In genomic region chr7:16398211-16399017, GRCh38 we compare ENCODE assay signal across 15 cellular contexts. TPM values are rescaled to one million over a fixed set of nuclear protein-coding genes. Genes with fewer than 3 reads are reported as not detected.
A peak's percentile ranks its signal among the peaks of the same experiment; 100 is the strongest.
DNase-seq lines count a peak whose midpoint lies in the region; ATAC-seq, FAIRE-seq and TF ChIP-seq lines count a peak whose summit lies in the region.
"Had no signal": no experiment of that assay in that cellular context is flagged by ENCODE, and none has a peak within 500 bp of the region (broad histone marks: within the 10 kb centered on the region; RNA-seq: fewer than 3 reads in every experiment).

No MANE protein-coding gene starts in this region.

- BruUV-seq in GM12878 (replicated peaks; lab: Mats Ljungman, UMichigan), result no TSS peak

- H3K36me3 Mint-ChIP-seq in natural killer cell treated with Interleukin-12 subunit alpha and Interleukin-12 subunit beta and Interleukin-15 and Interleukin-18, amount 100 ng/mL, for 72 hours, result peaks cover 31% of the 10 kb centered on the region

- H3K9ac ChIP-seq in HUES6 (ENCODE audit: low read length) (no peak overlapping the region), GM12878 (ENCODE audit: control insufficient read depth, insufficient read depth, low read length) (no peak overlapping the region), iPS-20b (ENCODE audit: low read depth, low read length) (no peak overlapping the region)

- TF ChIP-seq RAD21 in A549 (conservative IDR thresholded peaks at IDR 0.05 in 1 of 2, IDR thresholded peaks at IDR 0.05 in 1 of 2), result no peak
- TF ChIP-seq RAD21 in GM12878 (IDR thresholded peaks at IDR 0.05; ENCODE audit: insufficient read depth, low read depth, low read length), result no peak

- no peaks in the 10 kb centered on the region for H3K79me2 ChIP-seq in GM12878 (ENCODE audit: control insufficient read depth, insufficient read depth, low read length)

- peaks cover 17% of the 10 kb centered on the region for H3K36me3 ChIP-seq in HUES6 (ENCODE audit: control insufficient read depth, insufficient read depth, low read length)
- no peaks in the 10 kb centered on the region for H3K36me3 ChIP-seq in GM12878 (ENCODE audit: control insufficient read depth in 2 of 2, insufficient read depth in 2 of 2, low read length in 1 of 2)
- H3K36me3 ChIP-seq in iPS-20b (ENCODE audit: insufficient read depth, low read depth, low read length), result peaks cover 4% of the 10 kb centered on the region; the same call in 1 of the 2 replicates

- H3K27me3 ChIP-seq in HUES6 (ENCODE audit: control insufficient read depth, insufficient read depth, low read length), result no peaks in the 10 kb centered on the region
- H3K27me3 ChIP-seq in GM12878 (replicated peaks in 1 of 2; ENCODE audit: control insufficient read depth in 2 of 2, insufficient read depth in 2 of 2, low read length in 1 of 2), result no peaks in the 10 kb centered on the region
- no peaks in the 10 kb centered on the region for H3K27me3 ChIP-seq in iPS-20b (ENCODE audit: insufficient read depth, low read length)

- ATAC-seq in A549 (no peak), GM12878 (no peak), HG03469 (IDR thresholded peaks at IDR 0.05; ENCODE audit: unreplicated experiment) (no peak)
- no peak for ATAC-seq in natural killer cell treated with Interleukin-12 subunit alpha and Interleukin-12 subunit beta and Interleukin-15 and Interleukin-18, amount 100 ng/mL, for 72 hours
- no peak for ATAC-seq in activated CD4-positive, CD25-positive, alpha-beta regulatory T cell treated with anti-CD3 and anti-CD28 coated beads, Interleukin-2, amount 50 U/mL, for 24 hours

- no peak overlapping the region for H3K27ac ChIP-seq in A549
- no peak overlapping the region for H3K27ac ChIP-seq in HUES6 (ENCODE audit: low read depth, low read length)
- H3K27ac ChIP-seq in GM12878 (ENCODE audit: control insufficient read depth, insufficient read depth), result no peak overlapping the region
- H3K27ac ChIP-seq in iPS-20b (ENCODE audit: low read length), result no peak overlapping the region

- CTCF ChIA-PET in A549 (lab: Yijun Ruan, JAX), result no interaction called here
- CTCF ChIA-PET in GM12878 (lab: Yijun Ruan, JAX), result no interaction called here

- no peak overlapping the region for H2AFZ ChIP-seq in GM12878 (ENCODE audit: control insufficient read depth, low read depth, low read length)

- intact Hi-C loops in GM12878 (cut with micrococcal nuclease; ENCODE audit: unreplicated experiment), result no loop called here

- POLR2A ChIA-PET in A549 (lab: Yijun Ruan, JAX), result no interaction called here
- POLR2A ChIA-PET in GM12878 (lab: Charles Lee), result no interaction called here

- H3K4me1 ChIP-seq in A549 (no peaks in the 10 kb centered on the region), HUES6 (ENCODE audit: control insufficient read depth, insufficient read depth, low read length) (no peaks in the 10 kb centered on the region), GM12878 (ENCODE audit: control insufficient read depth, insufficient read depth, low read length) (no peaks in the 10 kb centered on the region), iPS-20b (ENCODE audit: insufficient read depth, low read length) (no peaks in the 10 kb centered on the region)

- no peak; the same call in 1 of the 2 replicates for TF ChIP-seq POLR2A in A549 (IDR thresholded peaks at IDR 0.05; ENCODE audit: low read length)
- no peak for TF ChIP-seq POLR2A in GM12878 (IDR thresholded peaks at IDR 0.05; ENCODE audit: low read depth, low read length)

- H3K27me3 Mint-ChIP-seq in natural killer cell treated with Interleukin-12 subunit alpha and Interleukin-12 subunit beta and Interleukin-15 and Interleukin-18, amount 100 ng/mL, for 72 hours, result no peaks in the 10 kb centered on the region
- H3K27me3 Mint-ChIP-seq: IgD-negative memory B cell had no signal

- H3K4me3 ChIP-seq in A549 (no peak overlapping the region), HUES6 (ENCODE audit: low read depth, low read length) (peak overlapping the region; percentile 5; the same call in 1 of the 2 replicates), GM12878 (no peak overlapping the region), iPS-20b (ENCODE audit: low read length) (peak overlapping the region; percentile 33)

- peaks cover 54% of the 10 kb centered on the region for H3K9me3 ChIP-seq in A549
- H3K9me3 ChIP-seq in HUES6 (ENCODE audit: control insufficient read depth, insufficient read depth, low read depth, low read length), result peaks cover 48% of the 10 kb centered on the region
- H3K9me3 ChIP-seq in GM12878 (replicated peaks; ENCODE audit: control insufficient read depth, insufficient read depth, low read length), result peaks cover 27% of the 10 kb centered on the region
- H3K9me3 ChIP-seq in iPS-20b (ENCODE audit: insufficient read depth, low read depth, low read length), result peaks cover 77% of the 10 kb centered on the region

- H3K4me2 ChIP-seq in A549 (no peak overlapping the region), GM12878 (ENCODE audit: control insufficient read depth, insufficient read depth) (no peak overlapping the region)

- in situ Hi-C loops in GM12878 (cut with MboI), result no loop called here

- H3K9me3 Mint-ChIP-seq in natural killer cell treated with Interleukin-12 subunit alpha and Interleukin-12 subunit beta and Interleukin-15 and Interleukin-18, amount 100 ng/mL, for 72 hours, result peaks cover 19% of the 10 kb centered on the region

- no peaks in the 10 kb centered on the region for H4K20me1 ChIP-seq in GM12878 (ENCODE audit: control insufficient read depth, insufficient read depth)

- SMC1A ChIA-PET in GM12878 (lab: Charles Lee; ENCODE audit: uncharacterized antibody, unreplicated experiment), result no interaction called here

- H3K4me3 Mint-ChIP-seq in natural killer cell treated with Interleukin-12 subunit alpha and Interleukin-12 subunit beta and Interleukin-15 and Interleukin-18, amount 100 ng/mL, for 72 hours, result no peak overlapping the region
- H3K4me3 Mint-ChIP-seq: IgD-negative memory B cell had no signal

- RAD21 ChIA-PET in GM12878 (lab: Charles Lee; ENCODE audit: unreplicated experiment), result no interaction called here

- DNase-seq in A549 (ENCODE audit: low read depth in 1 of 2, low spot score in 1 of 2), result peak in 1 of 2 experiments; percentile 15
- DNase-seq in GM12878 (ENCODE audit: low read depth, low spot score), result no peak
- no peak for DNase-seq in natural killer cell treated with Interleukin-12 subunit alpha and Interleukin-12 subunit beta and Interleukin-15 and Interleukin-18, amount 100 ng/mL, for 72 hours (ENCODE audit: low spot score)
- DNase-seq in HCEC 1CT, result no peak
- DNase-seq: C1 segment of cervical spinal cord, NCI-H1417, NCI-H1930, NCI-H524, SHP77 had no signal

- WGBS in A549 (ENCODE audit: missing lambda C conversion rate), result 66% methylated on average over 44 of the region's 44 CpGs
- 77% methylated on average over 44 of the region's 44 CpGs for WGBS in GM12878 (ENCODE audit: insufficient coverage, insufficient replicate concordance, low lambda C conversion rate, missing lambda C conversion rate)

- no peak overlapping the region for H3K27ac Mint-ChIP-seq in natural killer cell treated with Interleukin-12 subunit alpha and Interleukin-12 subunit beta and Interleukin-15 and Interleukin-18, amount 100 ng/mL, for 72 hours
- H3K27ac Mint-ChIP-seq: IgD-negative memory B cell had no signal

- TF ChIP-seq CTCF in A549 (IDR thresholded peaks at IDR 0.05) (no peak), GM12878 (IDR thresholded peaks at IDR 0.05 in 2 of 3, conservative IDR thresholded peaks at IDR 0.05 in 1 of 3; ENCODE audit: control insufficient read depth in 2 of 3, extremely low read depth in 1 of 3, insufficient read depth in 1 of 3, low read depth in 3 of 3, low read length in 3 of 3) (no peak)

- TF ChIP-seq EP300 in A549 (IDR thresholded peaks at IDR 0.05), result no peak
- TF ChIP-seq EP300 in GM12878 (IDR thresholded peaks at IDR 0.05; ENCODE audit: borderline replicate concordance in 1 of 2, control insufficient read depth in 1 of 2, low read depth in 2 of 2, low read length in 2 of 2), result no peak

- H3K4me1 Mint-ChIP-seq in natural killer cell treated with Interleukin-12 subunit alpha and Interleukin-12 subunit beta and Interleukin-15 and Interleukin-18, amount 100 ng/mL, for 72 hours (ENCODE audit: low read depth in 2 of 2), result peaks cover 7 to 16% of the 10 kb centered on the region in 2 donors

- FAIRE-seq in A549 (lab: Jason Lieb, UNC) (no peak), GM12878 (lab: Jason Lieb, UNC) (no peak)
- FAIRE-seq: RCC 7860 had no signal

TF ChIP-seq in A549, 52 proteins besides CTCF, POLR2A, EP300 and RAD21 (continues in another document):
- peak; percentile 94 for TF ChIP-seq NPAS2 (CRISPR knock-in tag; IDR thresholded peaks at IDR 0.05; ENCODE audit: borderline replicate concordance)
- TF ChIP-seq HOXA7 (CRISPR knock-in tag; IDR thresholded peaks at IDR 0.05), result no peak

RNA-seq across cellular contexts. Expression of gene CRPPA, which starts 22.9 kb away (rescaled TPM):
- polyA plus RNA-seq in A549 (2011; rRNA removed) (0.58 and 0.88 TPM in 2 replicates), A549 (2017; fragmentation: RNase III; extraction: RNeasy Plus Mini Kit Qiagen cat#74134 plus additional on column Dnase treatment) (0.46 to 0.78 TPM (median 0.59 TPM) in 3 replicates), GM12878 (2011; rRNA removed) (0.01 TPM in 1 of 2 replicates, not detected in the other), GM12878 (2014; fragmentation: Illumina TruSeq; extraction: Trizol) (not detected in 2 replicates), GM12878 (2014; fragmentation: Nextera tagmentation; extraction: Ambion mirVana) (not detected), GM12878 (2014; rRNA removed) (not detected in 2 replicates), GM12878 (2016; fragmentation: Nextera tagmentation; extraction: Ambion mirVana) (not detected)
- polyA plus RNA-seq in A549 (2012; cell fraction: cytosol; rRNA removed), result 0.17 and 0.21 TPM in 2 replicates
- 0.11 and 0.18 TPM in 2 replicates for polyA plus RNA-seq in A549 (2012; cell fraction: nucleus; rRNA removed)
- polyA minus RNA-seq in A549 (2011; rRNA and poly(A)+ RNA removed), result 0.68 and 1.6 TPM in 2 replicates
- not detected in 2 replicates for total RNA-seq in GM12878 (2013; cell fraction: nucleolus; rRNA removed)
- total RNA-seq in GM12878 (2014; rRNA removed) (not detected in 2 replicates), GM12878 (2014; rRNA removed; fragmentation: Illumina TruSeq; extraction: Trizol) (not detected in 2 replicates), GM12878 (2021) (not detected in 2 replicates)
- not detected for polyA plus RNA-seq in GM12878 (2011; ENCODE audit: low read depth)
- polyA plus RNA-seq in GM12878 (2011; cell fraction: cytosol; rRNA removed), result not detected in 2 replicates
- not detected in 2 replicates for polyA plus RNA-seq in GM12878 (2011; cell fraction: nucleus; rRNA removed)
- not detected in 2 replicates for polyA plus RNA-seq in GM12878 (2012)
- not detected in 2 replicates for polyA minus RNA-seq in GM12878 (2011; rRNA and poly(A)+ RNA removed)
- polyA minus RNA-seq in GM12878 (2011; cell fraction: cytosol; rRNA and poly(A)+ RNA removed), result not detected in 2 replicates
- polyA minus RNA-seq in GM12878 (2011; cell fraction: nucleus; rRNA and poly(A)+ RNA removed), result not detected in 2 replicates
- 1 to 10 TPM; 1.7 to 2.1 TPM for total RNA-seq in natural killer cell treated with Interleukin-12 subunit alpha and Interleukin-12 subunit beta and Interleukin-15 and Interleukin-18, amount 100 ng/mL, for 72 hours

Comparison
In these comparisons a context has a peak if more than half of its experiments do, and no peak if none do; other contexts are left out.
1. H3K4me3 ChIP-seq: peak in HUES6 (single experiment) and iPS-20b (single experiment); none in A549 (single experiment) and GM12878 (single experiment).
2. Of the 24 proteins assayed by ChIP-seq in both GM12878 and A549: peak only in GM12878: BCL3 and CHD2; only in A549: USF2; in both: none; in neither: 21.